Comparison of ENCODE assay signal across 9 cellular contexts in the genomic region with DNA sequence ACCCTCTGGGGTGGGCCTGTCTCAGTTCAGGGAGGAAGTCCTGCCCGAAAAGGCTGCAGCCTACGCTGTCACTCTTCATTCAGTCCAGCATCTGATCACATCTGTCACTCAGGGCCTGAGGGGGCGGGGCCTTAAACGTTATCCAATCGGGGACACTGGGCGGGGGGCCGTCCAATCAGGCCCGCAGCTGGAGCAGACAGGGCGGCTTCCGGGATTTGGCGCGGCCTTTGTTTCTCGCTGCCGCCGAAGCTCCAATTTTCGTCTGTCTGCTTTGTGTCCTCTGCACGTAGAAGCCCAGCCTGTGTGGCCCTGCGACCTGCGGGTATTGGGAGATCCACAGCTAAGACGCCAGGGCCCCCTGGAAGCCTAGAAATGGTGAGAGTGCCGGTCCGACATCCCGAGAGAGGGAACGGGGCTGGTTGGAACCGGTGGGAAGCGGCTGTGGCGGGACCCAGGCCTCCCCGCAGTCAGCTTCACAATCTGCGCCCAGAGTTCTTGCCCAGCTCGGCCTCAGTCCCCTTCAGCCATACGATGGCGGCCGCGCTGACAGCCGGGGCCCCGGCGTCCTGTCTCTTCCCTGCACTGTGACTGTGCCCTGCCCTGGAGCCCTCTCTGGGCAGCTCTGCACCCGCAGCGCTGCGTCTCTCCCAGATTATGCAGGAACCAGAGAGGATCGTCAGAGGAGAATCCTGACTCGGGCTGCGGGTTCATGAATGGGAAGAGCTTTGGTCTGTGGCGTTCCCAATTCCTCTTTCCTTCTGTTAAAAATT. TPM values are rescaled to one million over a fixed set of nuclear protein-coding genes. Genes with fewer than 3 reads are reported as not detected.
DNase-seq lines count a peak whose midpoint lies in the region; ATAC-seq and TF ChIP-seq lines count a peak whose summit lies in the region.
"Had no signal": no experiment of that assay in that cellular context is flagged by ENCODE, and none has a peak within 500 bp of the region (broad histone marks: within the 10 kb centered on the region; RNA-seq: fewer than 3 reads in every experiment).

Gene ZNF730, plus strand, starts transcription at position 224 of the 770 bp plus-strand sequence. Its CDS starts 149 bp downstream, at position 373.

- TF ChIP-seq CTCF in body of pancreas (IDR thresholded peaks at IDR 0.05), result no peak

- H3K4me3 ChIP-seq in HUES48 (ENCODE audit: low read depth, low read length), result peak within 1 kb of the TSS; percentile 87
- no peak within 1 kb of the TSS for H3K4me3 ChIP-seq in body of pancreas
- peak within 1 kb of the TSS; percentile 72 for H3K4me3 ChIP-seq in iPS-18a (ENCODE audit: low read length)
- peak within 1 kb of the TSS; percentile 85 for H3K4me3 ChIP-seq in skeletal muscle cell (ENCODE audit: low read depth, low read length)
- H3K4me3 ChIP-seq: A549 had no signal

- no peaks in the 10 kb centered on the region for H3K9me3 ChIP-seq in HUES48 (ENCODE audit: control insufficient read depth, insufficient read depth, low read length)
- H3K9me3 ChIP-seq in body of pancreas, result no peaks in the 10 kb centered on the region
- H3K9me3 ChIP-seq in iPS-18a (ENCODE audit: control insufficient read depth, low read depth, low read length), result peaks cover 5% of the 10 kb centered on the region

- intact Hi-C loops in body of pancreas (cut with DNase I), result no loop called here

- H3K36me3 ChIP-seq in HUES48 (ENCODE audit: control insufficient read depth, insufficient read depth, low read length) (peaks cover 14% of the 10 kb centered on the region), body of pancreas (replicated peaks in 1 of 2; ENCODE audit: insufficient read depth in 1 of 2, low read depth in 2 of 2) (no peaks in the 10 kb centered on the region), iPS-18a (ENCODE audit: control insufficient read depth, low read depth, low read length) (peaks cover 3% of the 10 kb centered on the region)

- H3K4me1 ChIP-seq in HUES48 (ENCODE audit: control insufficient read depth, insufficient read depth, low read length) (peaks cover 15% of the 10 kb centered on the region), body of pancreas (peaks cover 5% of the 10 kb centered on the region), iPS-18a (ENCODE audit: control insufficient read depth, low read depth, low read length) (peaks cover 12% of the 10 kb centered on the region)
- H3K4me1 ChIP-seq: A549 had no signal

- H3K9ac ChIP-seq in HUES48 (ENCODE audit: low read depth, low read length) (peak within 1 kb of the TSS; percentile 98), iPS-18a (ENCODE audit: low read length) (peak within 1 kb of the TSS; percentile 91)

- ATAC-seq in body of pancreas (peak; percentile 52), HG02885 (IDR thresholded peaks at IDR 0.05; ENCODE audit: poor library complexity, unreplicated experiment) (no peak)
- ATAC-seq: A549 had no signal

- DNase-seq in DMS53 (lab: John Stamatoyannopoulos, UW) (peak; percentile 27), DMS53 treated with DMSO at 0.1 percent for 48 hours (lab: John Stamatoyannopoulos, UW; ENCODE audit: unreplicated experiment) (no peak), T follicular helper cell (ENCODE audit: low read depth) (peak; percentile 25), body of pancreas (peak in 2 of 4 donors; percentile 24 to 37), skeletal muscle cell (ENCODE audit: low read depth) (peak; percentile 59)

- WGBS in body of pancreas, 2 donors, result 0 to 1% methylated on average over 26 to 37 of the region's 44 CpGs

- no peak for TF ChIP-seq POLR2A in body of pancreas (IDR thresholded peaks at IDR 0.05)

- H3K27me3 ChIP-seq in HUES48 (ENCODE audit: control insufficient read depth, insufficient read depth, low read length) (no peaks in the 10 kb centered on the region), body of pancreas (no peaks in the 10 kb centered on the region), iPS-18a (ENCODE audit: control insufficient read depth, insufficient read depth, low read length) (no peaks in the 10 kb centered on the region)

- H3K27ac ChIP-seq in HUES48 (ENCODE audit: low read depth, low read length), result peak within 1 kb of the TSS; percentile 99
- no peak within 1 kb of the TSS for H3K27ac ChIP-seq in body of pancreas
- H3K27ac ChIP-seq in iPS-18a (ENCODE audit: low read length), result peak within 1 kb of the TSS; percentile 76
- H3K27ac ChIP-seq: A549 had no signal

RNA-seq across cellular contexts. Expression of gene ZNF730, which starts in this region (rescaled TPM):
- not detected for total RNA-seq in body of pancreas

Comparison
In these comparisons a context has a peak if more than half of its experiments do, and no peak if none do; other contexts are left out.
1. Peak in ATAC-seq in body of pancreas; RNA of the gene not detected or under 1 TPM.
2. H3K27ac ChIP-seq: peak in HUES48 (single experiment) and iPS-18a (single experiment); none in body of pancreas (0 of 4).
3. H3K4me3 ChIP-seq: peak in HUES48 (single experiment), iPS-18a (single experiment) and skeletal muscle cell (single experiment); none in body of pancreas (0 of 2).